12 cellular contexts compared by ENCODE assay signal in the genomic region with DNA sequence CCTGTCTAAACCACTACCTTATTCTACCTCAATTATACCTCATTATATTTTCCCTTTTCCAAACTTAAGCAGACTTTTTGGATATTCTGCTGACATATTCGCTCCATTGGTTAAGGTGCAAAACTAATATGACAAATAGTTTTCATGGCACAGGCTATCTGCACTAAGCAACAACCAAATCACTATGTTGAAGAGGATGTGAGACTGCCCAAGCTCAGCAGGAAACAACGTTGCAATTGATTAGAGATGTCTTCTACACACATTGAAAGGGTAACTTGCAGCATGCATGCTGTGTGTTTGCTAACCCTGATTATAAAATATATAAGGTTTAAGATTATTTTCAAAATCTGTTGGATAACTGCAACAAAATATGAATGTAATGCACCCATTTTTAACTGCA.
DNase-seq lines count a peak whose midpoint lies in the region; ATAC-seq and TF ChIP-seq lines count a peak whose summit lies in the region.
"Had no signal": no experiment of that assay in that cellular context is flagged by ENCODE, and none has a peak within 500 bp of the region (broad histone marks: within the 10 kb centered on the region; RNA-seq: fewer than 3 reads in every experiment).

No MANE protein-coding gene starts in this region.

- no peaks in the 10 kb centered on the region for H3K79me2 ChIP-seq in osteoblast (ENCODE audit: insufficient read depth, low read length)
- no peaks in the 10 kb centered on the region for H3K79me2 ChIP-seq in GM23248 (ENCODE audit: insufficient read depth)

- H3K4me3 ChIP-seq in gastroesophageal sphincter (no peak overlapping the region), osteoblast (ENCODE audit: insufficient read depth, low read length) (no peak overlapping the region), GM23248 (no peak overlapping the region)

- no peak for TF ChIP-seq CTCF in gastroesophageal sphincter (IDR thresholded peaks at IDR 0.05)
- no peak for TF ChIP-seq CTCF in osteoblast (IDR thresholded peaks at IDR 0.05; ENCODE audit: extremely low read depth, low read depth, low read length)

- H3K4me1 ChIP-seq in gastroesophageal sphincter (peaks cover 0 to 11% (median 0%) of the 10 kb centered on the region in 3 donors), osteoblast (ENCODE audit: insufficient read depth, low read length) (no peaks in the 10 kb centered on the region), GM23248 (ENCODE audit: insufficient read depth) (no peaks in the 10 kb centered on the region)

- H3K36me3 ChIP-seq in gastroesophageal sphincter (no peaks in the 10 kb centered on the region), osteoblast (ENCODE audit: insufficient read depth, low read length) (no peaks in the 10 kb centered on the region), GM23248 (ENCODE audit: low read depth) (no peaks in the 10 kb centered on the region)

- TF ChIP-seq POLR2A in gastroesophageal sphincter (IDR thresholded peaks at IDR 0.05), result no peak

- H4K20me1 ChIP-seq in osteoblast (ENCODE audit: insufficient read depth, low read length) (no peaks in the 10 kb centered on the region), GM23248 (ENCODE audit: insufficient read depth) (no peaks in the 10 kb centered on the region)

- TF ChIP-seq EP300 in gastroesophageal sphincter (IDR thresholded peaks at IDR 0.05), result no peak

- no peak overlapping the region for H3K9ac ChIP-seq in GM23248

- no peaks in the 10 kb centered on the region for H3K9me3 ChIP-seq in gastroesophageal sphincter
- no peaks in the 10 kb centered on the region for H3K9me3 ChIP-seq in osteoblast (ENCODE audit: low read depth, low read length)
- H3K9me3 ChIP-seq in GM23248 (ENCODE audit: low read depth), result no peaks in the 10 kb centered on the region

- H3K9me2 ChIP-seq in GM23248 (ENCODE audit: insufficient read depth), result no peaks in the 10 kb centered on the region

- H3K4me2 ChIP-seq in osteoblast (ENCODE audit: insufficient read depth, low read length), result no peak overlapping the region
- no peak overlapping the region for H3K4me2 ChIP-seq in GM23248 (ENCODE audit: unreplicated experiment)

- H3K27ac ChIP-seq in gastroesophageal sphincter (no peak overlapping the region), osteoblast (ENCODE audit: low read depth, low read length) (no peak overlapping the region), GM23248 (no peak overlapping the region)

- in situ Hi-C loops in GM23248 (cut with MboI), result no loop called here

- H3K27me3 ChIP-seq in gastroesophageal sphincter, result no peaks in the 10 kb centered on the region
- H3K27me3 ChIP-seq in osteoblast (ENCODE audit: insufficient read depth, low read length), result no peaks in the 10 kb centered on the region
- peaks cover 5% of the 10 kb centered on the region for H3K27me3 ChIP-seq in GM23248 (replicated peaks; ENCODE audit: insufficient read depth)

- H2AFZ ChIP-seq in osteoblast (ENCODE audit: low read length), result no peak overlapping the region
- no peak overlapping the region for H2AFZ ChIP-seq in GM23248

- 56 to 68% methylated on average over 2 of the region's 2 CpGs for WGBS in gastroesophageal sphincter (ENCODE audit: low coverage in 1 of 2), 2 donors
- 15 to 18% methylated on average over 2 of the region's 2 CpGs for WGBS in GM23248 (ENCODE audit: low coverage in 1 of 2, low lambda C conversion rate in 2 of 2, missing lambda C conversion rate in 2 of 2), 2 experiments

- DNase-seq in NCI-H69 (lab: John Stamatoyannopoulos, UW) (peak; percentile 81), osteoblast (ENCODE audit: insufficient read length, low spot score, missing footprints) (no peak), Kasumi-1 (lab: John Stamatoyannopoulos, UW) (no peak), GM23248 (no peak)
- DNase-seq: activated CD4-positive, alpha-beta memory T cell treated with anti-CD3 and anti-CD28 coated beads for 36 hours; cerebellar nuclear complex; NCI-H1930; T-helper 1 cell had no signal

- H3F3A ChIP-seq in GM23248 (ENCODE audit: insufficient read depth), result no peaks in the 10 kb centered on the region

- ATAC-seq in GM18511 (IDR thresholded peaks at IDR 0.05; ENCODE audit: unreplicated experiment) (peak; percentile 80), GM21390 (IDR thresholded peaks at IDR 0.05; ENCODE audit: unreplicated experiment) (peak; percentile 77), HG02981 (IDR thresholded peaks at IDR 0.05; ENCODE audit: unreplicated experiment) (peak; percentile 77), gastroesophageal sphincter (no peak)
